18 cellular contexts compared by ENCODE assay signal in the genomic region with DNA sequence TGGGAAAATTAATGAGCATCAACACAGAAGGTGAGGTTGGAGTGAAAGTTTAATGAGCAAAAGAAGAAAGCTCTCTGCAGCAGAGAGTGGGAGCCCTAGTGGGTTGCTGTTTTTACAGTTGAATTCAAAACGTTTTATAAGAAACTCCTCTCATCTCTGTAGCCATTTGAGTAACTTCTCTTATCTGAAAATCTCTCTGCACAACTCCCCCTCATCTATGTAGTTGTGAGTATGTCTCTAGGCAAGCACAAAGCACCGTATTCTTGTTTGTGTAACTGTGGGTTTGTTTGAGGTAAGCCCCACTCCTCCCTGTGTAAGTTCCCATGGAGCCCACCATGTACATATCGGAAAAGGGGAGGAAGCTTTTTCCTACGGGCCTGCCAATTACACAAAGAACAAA. TPM values are rescaled to one million over a fixed set of nuclear protein-coding genes. Genes with fewer than 3 reads are reported as not detected.
DNase-seq lines count a peak whose midpoint lies in the region; ATAC-seq and TF ChIP-seq lines count a peak whose summit lies in the region.
"Had no signal": no experiment of that assay in that cellular context is flagged by ENCODE, and none has a peak within 500 bp of the region (broad histone marks: within the 10 kb centered on the region; RNA-seq: fewer than 3 reads in every experiment).

No MANE protein-coding gene starts in this region.

- DNase-seq in DMS79 treated with DMSO at 0.1 percent for 48 hours (lab: John Stamatoyannopoulos, UW) (peak; percentile 56), DMS79 (lab: John Stamatoyannopoulos, UW) (no peak), activated T-cell treated with anti-CD3 and anti-CD28 coated beads for 4 hours (no peak), SW480 (ENCODE audit: low spot score) (peak; percentile 11), MCF 10A (ENCODE audit: unreplicated experiment) (no peak)
- no peak for DNase-seq in activated T-cell treated with anti-CD3 and anti-CD28 coated beads, Interleukin-2, amount 50 U/mL, for 72 hours
- DNase-seq: DMS 273 treated with DMSO at 0.1 percent for 48 hours, HCEC 1CT, NCI-H524 had no signal

- H3K27ac ChIP-seq in thymus (ENCODE audit: low read depth), result peak overlapping the region; percentile 74
- H3K27ac ChIP-seq: 22Rv1, SJSA1 had no signal

- H3K36me3 ChIP-seq in thymus (ENCODE audit: control insufficient read depth, insufficient read depth), result no peaks in the 10 kb centered on the region
- H3K36me3 ChIP-seq: SJSA1 had no signal

- CTCF ChIA-PET in MCF 10A (lab: Yijun Ruan, JAX), result interaction anchor here (1.0 kb wide), 1 partner anchor 10 kb away, joined by 4 read pairs; no protein-coding TSS in a partner anchor

- H3K27me3 Mint-ChIP-seq in activated T-cell treated with anti-CD3 and anti-CD28 coated beads, Interleukin-2, amount 50 U/mL, for 72 hours (ENCODE audit: low read depth), result no peaks in the 10 kb centered on the region
- H3K27me3 Mint-ChIP-seq in MCF 10A (ENCODE audit: insufficient read depth, unreplicated experiment), result no peaks in the 10 kb centered on the region

- H3K36me3 Mint-ChIP-seq in activated T-cell treated with anti-CD3 and anti-CD28 coated beads, Interleukin-2, amount 50 U/mL, for 72 hours (ENCODE audit: insufficient read depth in 2 of 2), result peaks cover 0 to 2% of the 10 kb centered on the region in 2 donors
- no peaks in the 10 kb centered on the region for H3K36me3 Mint-ChIP-seq in MCF 10A (ENCODE audit: insufficient read depth, unreplicated experiment)
- H3K36me3 Mint-ChIP-seq: CD14-positive monocyte, IgD-negative memory B cell had no signal

- H3K9me3 ChIP-seq in thymus (ENCODE audit: control insufficient read depth), result no peaks in the 10 kb centered on the region
- H3K9me3 ChIP-seq: SJSA1 had no signal

- peaks cover 5% of the 10 kb centered on the region for H3K4me1 ChIP-seq in thymus (ENCODE audit: control insufficient read depth, insufficient read depth, low read length)
- H3K4me1 ChIP-seq: SJSA1 had no signal

- H3K27me3 ChIP-seq in thymus (ENCODE audit: control insufficient read depth, insufficient read depth), result no peaks in the 10 kb centered on the region
- H3K27me3 ChIP-seq: SJSA1 had no signal

- no peaks in the 10 kb centered on the region for H3K9me3 Mint-ChIP-seq in activated T-cell treated with anti-CD3 and anti-CD28 coated beads, Interleukin-2, amount 50 U/mL, for 72 hours
- no peaks in the 10 kb centered on the region for H3K9me3 Mint-ChIP-seq in MCF 10A (ENCODE audit: unreplicated experiment)

- ATAC-seq in activated T-cell treated with anti-CD3 and anti-CD28 coated beads, Interleukin-2, amount 50 U/mL, for 72 hours (replicated peaks in 1 of 2), result peak; percentile 48 to 75
- no peak for ATAC-seq in HG03025 (IDR thresholded peaks at IDR 0.05; ENCODE audit: low FRiP score, unreplicated experiment)
- ATAC-seq: GM12878, Panc1 had no signal

- no peak for TF ChIP-seq CTCF in MCF 10A (IDR thresholded peaks at IDR 0.05; ENCODE audit: unreplicated experiment)

- no peak overlapping the region for H3K27ac Mint-ChIP-seq in activated T-cell treated with anti-CD3 and anti-CD28 coated beads, Interleukin-2, amount 50 U/mL, for 72 hours
- H3K27ac Mint-ChIP-seq in MCF 10A (ENCODE audit: low read depth, unreplicated experiment), result no peak overlapping the region
- H3K27ac Mint-ChIP-seq: CD14-positive monocyte, IgD-negative memory B cell had no signal

- POLR2A ChIA-PET in MCF 10A (lab: Yijun Ruan, JAX), result no interaction called here

- peak overlapping the region; percentile 41 for H3K4me3 ChIP-seq in thymus (ENCODE audit: low read length)
- H3K4me3 ChIP-seq: GM12878, SJSA1 had no signal

- H3K4me3 Mint-ChIP-seq in activated T-cell treated with anti-CD3 and anti-CD28 coated beads, Interleukin-2, amount 50 U/mL, for 72 hours, result no peak overlapping the region
- no peak overlapping the region for H3K4me3 Mint-ChIP-seq in MCF 10A (ENCODE audit: unreplicated experiment)
- H3K4me3 Mint-ChIP-seq: CD14-positive monocyte, IgD-negative memory B cell had no signal

- WGBS in thymus, result 47% methylated on average over 4 of the region's 4 CpGs

- intact Hi-C loops in MCF 10A (cut with micrococcal nuclease), result no loop called here

- BruUV-seq in MCF 10A (replicated peaks; lab: Mats Ljungman, UMichigan), result no TSS peak

- H3K4me1 Mint-ChIP-seq in activated T-cell treated with anti-CD3 and anti-CD28 coated beads, Interleukin-2, amount 50 U/mL, for 72 hours (ENCODE audit: low read depth), result no peaks in the 10 kb centered on the region
- no peaks in the 10 kb centered on the region for H3K4me1 Mint-ChIP-seq in MCF 10A (ENCODE audit: insufficient read depth, unreplicated experiment)
- H3K4me1 Mint-ChIP-seq: CD14-positive monocyte, IgD-negative memory B cell had no signal

RNA-seq across cellular contexts. Expression of gene GOLGA6L2, which starts 56.5 kb away (rescaled TPM):
- total RNA-seq in activated T-cell treated with anti-CD3 and anti-CD28 coated beads, Interleukin-2, amount 50 U/mL, for 72 hours, result not detected
- 0.09 TPM for polyA plus RNA-seq in thymus
- total RNA-seq in MCF 10A (2022), result not detected in 2 replicates
- total RNA-seq: GM12878, LHCN-M2, SJSA1 had no signal
- polyA plus RNA-seq: CD14-positive monocyte, GM12878, IgD-negative memory B cell had no signal

Comparison
In these comparisons a context has a peak if more than half of its experiments do, and no peak if none do; other contexts are left out.
1. DNase-seq: peak in DMS79 treated with DMSO at 0.1 percent for 48 hours (single experiment) and SW480 (single experiment); none in DMS79 (single experiment), activated T-cell treated with anti-CD3 and anti-CD28 coated beads, Interleukin-2, amount 50 U/mL, for 72 hours (0 of 2), activated T-cell treated with anti-CD3 and anti-CD28 coated beads for 4 hours (single experiment) and MCF 10A (single experiment).